In genomic region chr12:98939350-98939749, GRCh38 we compare ENCODE assay signal across 9 cellular contexts.
DNase-seq lines count a peak whose midpoint lies in the region; ATAC-seq, FAIRE-seq and TF ChIP-seq lines count a peak whose summit lies in the region.
"Had no signal": no experiment of that assay in that cellular context is flagged by ENCODE, and none has a peak within 500 bp of the region (broad histone marks: within the 10 kb centered on the region; RNA-seq: fewer than 3 reads in every experiment).

No MANE protein-coding gene starts in this region.

- DNase-seq in GM04503 (ENCODE audit: low read depth) (peak; percentile 3), M059J (ENCODE audit: low read depth) (peak; percentile 15), chondrocyte (ENCODE audit: low spot score) (no peak), nephron progenitor cell (peak; percentile 5), urothelium cell line (ENCODE audit: low spot score) (no peak), omental fat pad (ENCODE audit: low spot score) (no peak), sciatic nerve (ENCODE audit: low spot score) (no peak)
- no peak for DNase-seq in activated CD4-positive, alpha-beta T cell treated with anti-CD3 and anti-CD28 coated beads, Interleukin-2, amount 50 U/mL, for 4 hours
- DNase-seq: naive B cell had no signal

- TF ChIP-seq CTCF in chondrocyte (IDR thresholded peaks at IDR 0.05) = peak; percentile 82
- peak; percentile 51 for TF ChIP-seq CTCF in nephron progenitor cell (IDR thresholded peaks at IDR 0.05)
- TF ChIP-seq CTCF in omental fat pad (IDR thresholded peaks at IDR 0.05) = no peak

- H3K27ac Mint-ChIP-seq in chondrocyte (ENCODE audit: unreplicated experiment) (no peak overlapping the region), nephron progenitor cell (no peak overlapping the region)
- H3K27ac Mint-ChIP-seq: naive B cell had no signal

- FAIRE-seq in urothelium cell line (lab: Jason Lieb, UNC) = no peak

- no peak for ATAC-seq in omental fat pad (ENCODE audit: low FRiP score)
- no peak for ATAC-seq in sciatic nerve

- intact Hi-C loops in sciatic nerve (cut with DNase I) = no loop called here

- peaks cover 11% of the 10 kb centered on the region for H3K27me3 Mint-ChIP-seq in chondrocyte (ENCODE audit: low read depth)
- peaks cover 10% of the 10 kb centered on the region for H3K27me3 Mint-ChIP-seq in nephron progenitor cell (ENCODE audit: low read depth, poor library complexity)

- H3K36me3 Mint-ChIP-seq in chondrocyte (ENCODE audit: low read depth) (no peaks in the 10 kb centered on the region), nephron progenitor cell (ENCODE audit: low read depth) (no peaks in the 10 kb centered on the region)
- H3K36me3 Mint-ChIP-seq: naive B cell had no signal

- peaks cover 7% of the 10 kb centered on the region for H3K9me3 Mint-ChIP-seq in chondrocyte (ENCODE audit: low read depth)
- H3K9me3 Mint-ChIP-seq in nephron progenitor cell = peaks cover 10% of the 10 kb centered on the region

- H3K4me3 Mint-ChIP-seq in chondrocyte (ENCODE audit: unreplicated experiment) (no peak overlapping the region), nephron progenitor cell (no peak overlapping the region)
- H3K4me3 Mint-ChIP-seq: naive B cell had no signal

- H3K4me1 Mint-ChIP-seq in chondrocyte (ENCODE audit: low read depth) (no peaks in the 10 kb centered on the region), nephron progenitor cell (peaks cover 6% of the 10 kb centered on the region)
- H3K4me1 Mint-ChIP-seq: naive B cell had no signal

Comparison
In these comparisons a context has a peak if more than half of its experiments do, and no peak if none do; other contexts are left out.
1. DNase-seq: peak in GM04503 (single experiment), M059J (single experiment) and nephron progenitor cell (single experiment); none in chondrocyte (single experiment), urothelium cell line (single experiment), omental fat pad (single experiment), sciatic nerve (single experiment) and activated CD4-positive, alpha-beta T cell treated with anti-CD3 and anti-CD28 coated beads, Interleukin-2, amount 50 U/mL, for 4 hours (0 of 2).
2. CTCF ChIP-seq: peak in chondrocyte (single experiment) and nephron progenitor cell (single experiment); none in omental fat pad (0 of 3).